ENCODE assay signal across 19 cellular contexts in genomic region chr11:71639916-71640315, GRCh38. TPM values are rescaled to one million over a fixed set of nuclear protein-coding genes. Genes with fewer than 3 reads are reported as not detected.
A peak's percentile ranks its signal among the peaks of the same experiment; 100 is the strongest.
DNase-seq lines count a peak whose midpoint lies in the region; ATAC-seq, FAIRE-seq and TF ChIP-seq lines count a peak whose summit lies in the region.
"Not testable (repeated sequence)": the region's sequence is repeated elsewhere in the genome, so short reads cannot be mapped to it uniquely, and the experiment has no call there.
"Had no signal": no experiment of that assay in that cellular context is flagged by ENCODE, and none has a peak within 500 bp of the region (broad histone marks: within the 10 kb centered on the region; RNA-seq: fewer than 3 reads in every experiment).

No MANE protein-coding gene starts in this region.

- not testable (repeated sequence) for H3K27ac Mint-ChIP-seq in H9; activated naive CD4-positive, alpha-beta T cell treated with anti-CD3 and anti-CD28 coated beads for 36 hours; osteocyte (ENCODE audit: unreplicated experiment); type B pancreatic cell
- peak overlapping the region; percentile 34 for H3K27ac Mint-ChIP-seq in T-helper 17 cell

- H3K56ac ChIP-seq in H9 (ENCODE audit: insufficient read length, low read depth, low read length); H1 (replicated peaks; ENCODE audit: insufficient read length, low read depth, low read length): not testable (repeated sequence)
- H3K56ac ChIP-seq in mesendoderm (ENCODE audit: low read length): peak overlapping the region; percentile 78

- not testable (repeated sequence) for H4K20me1 ChIP-seq in BLaER1; H9 (ENCODE audit: control insufficient read depth, insufficient read depth, insufficient read length); H1 (replicated peaks in 1 of 2; ENCODE audit: control insufficient read depth in 1 of 2, insufficient read depth in 2 of 2, low read length in 2 of 2)

- H2BK120ac ChIP-seq in H9 (ENCODE audit: low read depth, low read length, poor library complexity, severe bottlenecking); H1 (replicated peaks; ENCODE audit: low read depth, low read length); mesendoderm (ENCODE audit: low read depth, low read length): not testable (repeated sequence)

- TF ChIP-seq POLR2A in H1 (IDR thresholded peaks at IDR 0.05; ENCODE audit: control extremely low read depth in 1 of 2, low read depth in 2 of 2, low read length in 2 of 2): not testable (repeated sequence)

- not testable (repeated sequence) for H3K4me1 ChIP-seq in BLaER1; H9 (ENCODE audit: insufficient read depth, low read length); H1 (replicated peaks in 1 of 4; ENCODE audit: control insufficient read depth in 3 of 4, insufficient read depth in 4 of 4, low read length in 3 of 4); mesendoderm (ENCODE audit: control insufficient read depth, low read depth, low read length)

- H3K36me3 ChIP-seq in BLaER1; H1 (ENCODE audit: control insufficient read depth in 2 of 4, insufficient read depth in 4 of 4, low read length in 3 of 4); mesendoderm (ENCODE audit: control insufficient read depth, insufficient read depth, low read length): not testable (repeated sequence)

- not testable (repeated sequence) for H3K18ac ChIP-seq in H9 (ENCODE audit: insufficient read length, low read depth, low read length); H1 (ENCODE audit: extremely low read depth, low read length)
- H3K18ac ChIP-seq in mesendoderm (ENCODE audit: low read length): peak overlapping the region; percentile 76

- not testable (repeated sequence) for H3K9ac ChIP-seq in BLaER1; H9 (ENCODE audit: extremely low read depth, insufficient read length, low read length); H1 (replicated peaks in 1 of 4; ENCODE audit: extremely low read depth in 1 of 4, low read depth in 3 of 4, low read length in 3 of 4)
- peak overlapping the region; percentile 66 for H3K9ac ChIP-seq in mesendoderm (ENCODE audit: low read length)

- not testable (repeated sequence) for H2BK20ac ChIP-seq in H9 (ENCODE audit: low read depth, low read length, poor library complexity, severe bottlenecking); H1 (ENCODE audit: low read length)

- H3K27me3 Mint-ChIP-seq in H9 (ENCODE audit: low read depth) (peaks cover 47% of the 10 kb centered on the region), T-helper 17 cell (peaks cover 46% of the 10 kb centered on the region), osteocyte (ENCODE audit: unreplicated experiment) (peaks cover 31% of the 10 kb centered on the region), type B pancreatic cell (peaks cover 43% of the 10 kb centered on the region)
- peaks cover 35% of the 10 kb centered on the region for H3K27me3 Mint-ChIP-seq in activated naive CD4-positive, alpha-beta T cell treated with anti-CD3 and anti-CD28 coated beads for 36 hours (ENCODE audit: low read depth)

- H2BK15ac ChIP-seq in H9 (ENCODE audit: low read depth, low read length); H1 (ENCODE audit: low read length); mesendoderm (replicated peaks; ENCODE audit: low read depth): not testable (repeated sequence)

- H2BK12ac ChIP-seq in H9 (ENCODE audit: insufficient read length, low read depth, low read length); H1 (ENCODE audit: low read depth, low read length): not testable (repeated sequence)

- no CpG with 5 or more reads among the region's 19 CpGs for WGBS in H9 (ENCODE audit: extremely low coverage, insufficient read length, low lambda C conversion rate)
- 40% methylated on average over 1 of the region's 19 CpGs; no CpG with 5 or more reads in 1 of the 2 experiments for WGBS in H1 (ENCODE audit: extremely low coverage in 1 of 2, insufficient coverage in 1 of 2, insufficient read length in 1 of 2, insufficient replicate concordance in 2 of 2, low coverage in 1 of 2, low lambda C conversion rate in 2 of 2, missing lambda C conversion rate in 1 of 2), 2 experiments
- no CpG with 5 or more reads among the region's 19 CpGs for WGBS in mesendoderm (ENCODE audit: extremely low coverage, insufficient coverage, low lambda C conversion rate)

- H3K79me1 ChIP-seq in H9 (ENCODE audit: insufficient read depth, low read depth, low read length, poor library complexity, severe bottlenecking); H1 (ENCODE audit: low read depth, low read length); mesendoderm (ENCODE audit: low read length): not testable (repeated sequence)

- not testable (repeated sequence) for H3K23ac ChIP-seq in H9 (ENCODE audit: insufficient read length, low read depth, low read length); H1 (ENCODE audit: insufficient read length); mesendoderm (ENCODE audit: low read length)

- H3K79me2 ChIP-seq in H9 (ENCODE audit: insufficient read depth, low read length); H1 (ENCODE audit: control insufficient read depth in 1 of 2, insufficient read depth in 2 of 2, low read length in 2 of 2); mesendoderm (ENCODE audit: control insufficient read depth, insufficient read depth, low read length): not testable (repeated sequence)

- H3K36me3 Mint-ChIP-seq in H9 (ENCODE audit: insufficient read depth in 1 of 3, low read depth in 3 of 3); T-helper 17 cell (ENCODE audit: low read depth); activated naive CD4-positive, alpha-beta T cell treated with anti-CD3 and anti-CD28 coated beads for 36 hours (ENCODE audit: low read depth); osteocyte (ENCODE audit: unreplicated experiment); type B pancreatic cell: not testable (repeated sequence)

- TF ChIP-seq CTCF in H9 (conservative IDR thresholded peaks at IDR 0.05); H1 (IDR thresholded peaks at IDR 0.05; ENCODE audit: control extremely low read depth in 1 of 3, insufficient read depth in 1 of 3, low read depth in 1 of 3, low read length in 3 of 3); osteocyte (IDR thresholded peaks at IDR 0.05); type B pancreatic cell (conservative IDR thresholded peaks at IDR 0.05): not testable (repeated sequence)

- POLR2A ChIA-PET in H1 (lab: Charles Lee; ENCODE audit: partially characterized antibody): interaction anchor here (0.6 kb wide), 1 partner anchor 228 kb away, joined by 3 read pairs; no protein-coding TSS in a partner anchor

- not testable (repeated sequence) for H3K4ac ChIP-seq in H9 (ENCODE audit: low read depth, low read length); H1 (replicated peaks; ENCODE audit: insufficient read length, low read depth, low read length)
- peak overlapping the region; percentile 73 for H3K4ac ChIP-seq in mesendoderm (ENCODE audit: low read depth, low read length)

- CTCF ChIA-PET in activated naive CD4-positive, alpha-beta T cell treated with anti-CD3 and anti-CD28 coated beads for 36 hours (lab: Charles Lee): not testable (repeated sequence)
- CTCF ChIA-PET in H1 (lab: Charles Lee; ENCODE audit: partially characterized antibody): interaction anchor here (0.9 kb wide), 1 partner anchor 12 kb away, joined by 3 read pairs; no protein-coding TSS in a partner anchor

- intact Hi-C loops in activated naive CD4-positive, alpha-beta T cell treated with anti-CD3 and anti-CD28 coated beads for 36 hours (cut with micrococcal nuclease): not testable (repeated sequence)

- not testable (repeated sequence) for H3T11ph ChIP-seq in H9 (ENCODE audit: low read length)

- not testable (repeated sequence) for FAIRE-seq in H1 (lab: Jason Lieb, UNC)

- DNase-seq in H9; T-helper 17 cell; activated naive CD4-positive, alpha-beta T cell treated with anti-CD3 and anti-CD28 coated beads for 36 hours; osteocyte (ENCODE audit: extremely low spot score, unreplicated experiment); type B pancreatic cell (ENCODE audit: extremely low spot score, unreplicated experiment): not testable (repeated sequence)
- DNase-seq in H1 (ENCODE audit: low read depth in 1 of 2, low spot score in 2 of 2): peak in 1 of 2 experiments; percentile 64
- peak; percentile 11 for DNase-seq in mesendoderm

- H2BK5ac ChIP-seq in H9 (ENCODE audit: insufficient read length, low read length); H1 (ENCODE audit: low read depth, low read length); mesendoderm (ENCODE audit: low read length): not testable (repeated sequence)

- not testable (repeated sequence) for H3K4me3 ChIP-seq in BLaER1
- peak overlapping the region in 2 of 4 experiments; percentile 21 to 52; a peak in 2 of 8 replicates for H3K4me3 ChIP-seq in H1 (ENCODE audit: extremely low read depth in 1 of 4, insufficient read depth in 2 of 4, low read depth in 3 of 4, low read length in 4 of 4)
- H3K4me3 ChIP-seq in mesendoderm (ENCODE audit: low read length): peak overlapping the region; percentile 30

- TF ChIP-seq EP300 in H1 (IDR thresholded peaks at IDR 0.05; ENCODE audit: borderline replicate concordance in 1 of 2, low read depth in 2 of 2, low read length in 2 of 2): not testable (repeated sequence)

- H3K9me3 Mint-ChIP-seq in H9; activated naive CD4-positive, alpha-beta T cell treated with anti-CD3 and anti-CD28 coated beads for 36 hours; osteocyte (ENCODE audit: unreplicated experiment); type B pancreatic cell: not testable (repeated sequence)

- not testable (repeated sequence) for H3K14ac ChIP-seq in H9 (ENCODE audit: insufficient read depth, low read length); H1 (ENCODE audit: insufficient read length)

- H3K4me3 Mint-ChIP-seq in H9: peak overlapping the region; percentile 56 to 76
- H3K4me3 Mint-ChIP-seq in T-helper 17 cell: peak overlapping the region; percentile 73
- peak overlapping the region; percentile 29 for H3K4me3 Mint-ChIP-seq in activated naive CD4-positive, alpha-beta T cell treated with anti-CD3 and anti-CD28 coated beads for 36 hours
- H3K4me3 Mint-ChIP-seq in osteocyte (ENCODE audit: unreplicated experiment): peak overlapping the region; percentile 32
- peak overlapping the region; percentile 64 for H3K4me3 Mint-ChIP-seq in type B pancreatic cell

- not testable (repeated sequence) for H3K4me1 Mint-ChIP-seq in H9; T-helper 17 cell; activated naive CD4-positive, alpha-beta T cell treated with anti-CD3 and anti-CD28 coated beads for 36 hours (ENCODE audit: low read depth); osteocyte (ENCODE audit: unreplicated experiment); type B pancreatic cell (ENCODE audit: unreplicated experiment)

- H3K9me3 ChIP-seq in BLaER1; H9 (ENCODE audit: control insufficient read depth, low read depth, low read length); T-helper 17 cell (ENCODE audit: control insufficient read depth, low read length, poor library complexity, severe bottlenecking); H1 (ENCODE audit: insufficient read depth in 2 of 2, low read depth in 1 of 2, low read length in 1 of 2): not testable (repeated sequence)

- not testable (repeated sequence) for H3K23me2 ChIP-seq in H9 (ENCODE audit: insufficient read length, low read depth, low read length, poor library complexity, severe bottlenecking); H1 (ENCODE audit: low read depth, low read length)

- not testable (repeated sequence) for H2AFZ ChIP-seq in H9 (ENCODE audit: low read length); H1 (ENCODE audit: low read length)

- ATAC-seq in T-helper 17 cell: not testable (repeated sequence)

- H3K27me3 ChIP-seq in BLaER1: peaks cover 22% of the 10 kb centered on the region
- H3K27me3 ChIP-seq in H9 (ENCODE audit: insufficient read depth, low read length); mesendoderm (ENCODE audit: insufficient read depth, low read length, poor library complexity): not testable (repeated sequence)
- H3K27me3 ChIP-seq in H1 (replicated peaks in 1 of 4; ENCODE audit: control insufficient read depth in 3 of 4, extremely low read depth in 1 of 4, insufficient read depth in 3 of 4, low read length in 3 of 4): peaks cover 7 to 13% (median 10%) of the 10 kb centered on the region in 4 experiments; a peak in 6 of 7 replicates

- H3K4me2 ChIP-seq in BLaER1: peak overlapping the region; percentile 83
- peak overlapping the region; percentile 37 for H3K4me2 ChIP-seq in H9 (ENCODE audit: insufficient read depth, insufficient read length, low read length)
- H3K4me2 ChIP-seq in H1 (ENCODE audit: insufficient read depth in 1 of 2, low read depth in 2 of 2, low read length in 2 of 2): peak overlapping the region; percentile 38 to 51; a peak in 3 of 4 replicates
- H3K4me2 ChIP-seq in mesendoderm (ENCODE audit: low read length): not testable (repeated sequence)

- not testable (repeated sequence) for H3K27ac ChIP-seq in BLaER1; H9 (ENCODE audit: insufficient read length, low read depth, low read length); H1 (ENCODE audit: low read depth, low read length); mesendoderm (ENCODE audit: low read depth, low read length)

- H4K8ac ChIP-seq in H9 (replicated peaks; ENCODE audit: insufficient read length, low read depth, low read length); H1 (ENCODE audit: extremely low read depth, insufficient read depth, low read length); mesendoderm (ENCODE audit: low read depth, low read length): not testable (repeated sequence)

- H4K5ac ChIP-seq in H9 (ENCODE audit: insufficient read length, low read depth, low read length); H1 (ENCODE audit: insufficient read length, low read depth, low read length); mesendoderm (ENCODE audit: low read length): not testable (repeated sequence)

- TF ChIP-seq RAD21 in H1 (IDR thresholded peaks at IDR 0.05 in 1 of 2, conservative IDR thresholded peaks at IDR 0.05 in 1 of 2; ENCODE audit: low read depth in 2 of 2, low read length in 2 of 2): not testable (repeated sequence)

- not testable (repeated sequence) for H2AK5ac ChIP-seq in H9 (ENCODE audit: insufficient read length, low read length); H1 (ENCODE audit: low read depth, low read length); mesendoderm (ENCODE audit: low read length)

- not testable (repeated sequence) for H4K91ac ChIP-seq in H9 (ENCODE audit: insufficient read length, low read depth, low read length); H1 (replicated peaks; ENCODE audit: insufficient read length, low read length)

RNA-seq across cellular contexts. Expression of gene KRTAP5-11, which starts 57.2 kb away (rescaled TPM):
- total RNA-seq in H9 (2021) (not detected in 2 replicates), T-helper 17 cell (not detected), osteocyte (not detected in 2 replicates), type B pancreatic cell (ENCODE audit: low replicate concordance) (not detected in 2 replicates)
- not detected for total RNA-seq in activated naive CD4-positive, alpha-beta T cell treated with anti-CD3 and anti-CD28 coated beads for 36 hours
- total RNA-seq in H1 (2021; fragmentation: NEBNext Ultra II Directional; extraction: Animal tissue kit (Norgen Biotek cat#: 25700)): not detected in 2 replicates
- polyA plus RNA-seq in H1 (2011; rRNA removed): not detected in 2 replicates
- polyA plus RNA-seq in H1 (2011; cell fraction: cytosol; rRNA removed): not detected
- not detected for polyA plus RNA-seq in H1 (2011; cell fraction: nucleus; rRNA removed)
- 0.33 TPM in 1 of 4 replicates, not detected in the others for polyA plus RNA-seq in H1 (2012, experiment 1 of 2)
- polyA plus RNA-seq in H1 (2012, experiment 2 of 2): not detected
- polyA plus RNA-seq in H1 (2013, experiment 1 of 2): not detected
- polyA plus RNA-seq in H1 (2013, experiment 2 of 2): not detected
- polyA minus RNA-seq in H1 (2011; rRNA and poly(A)+ RNA removed): not detected in 2 replicates
- not detected for polyA minus RNA-seq in H1 (2011; cell fraction: cytosol; rRNA and poly(A)+ RNA removed)
- polyA minus RNA-seq in H1 (2011; cell fraction: nucleus; rRNA and poly(A)+ RNA removed): not detected
- not detected for polyA plus RNA-seq in mesendoderm (2013, experiment 1 of 2)
- not detected for polyA plus RNA-seq in mesendoderm (2013, experiment 2 of 2)
- total RNA-seq: fibroblast of villous mesenchyme; IMR-90; left cardiac atrium; myocyte; NCI-H460; pancreas; right atrium auricular region; SK-MEL-5; spleen; T-helper 1 cell treated with Interleukin-12 subunit alpha and Interleukin-12 subunit beta and Interleukin-4 antibody, amounts not matched to agents 30 ng/mL and 1 ng/mL, for 36 hours had no signal
- polyA plus RNA-seq: esophagus, IMR-90, spleen had no signal
